8 cellular contexts compared by ENCODE assay signal in genomic region chr11:95556342-95557151, GRCh38.
DNase-seq lines count a peak whose midpoint lies in the region; ATAC-seq and TF ChIP-seq lines count a peak whose summit lies in the region.

No MANE protein-coding gene starts in this region.

- peak; percentile 88 for ATAC-seq in GM19035 (IDR thresholded peaks at IDR 0.05; ENCODE audit: unreplicated experiment)
- ATAC-seq in HG03097 (IDR thresholded peaks at IDR 0.05; ENCODE audit: low FRiP score, unreplicated experiment), result peak; percentile 71
- no peak for ATAC-seq in CD8-positive, alpha-beta T cell

- H3K36me3 Mint-ChIP-seq in CD8-positive, alpha-beta T cell, result no peaks in the 10 kb centered on the region

- H3K27ac Mint-ChIP-seq in CD8-positive, alpha-beta T cell, result no peak overlapping the region

- peak; percentile 80 for DNase-seq in A673 (ENCODE audit: low spot score)
- peak; percentile 85 for DNase-seq in adipocyte (ENCODE audit: low read depth)
- peak; percentile 19 to 21 for DNase-seq in stimulated activated CD4-positive, alpha-beta T cell treated with anti-CD3 and anti-CD28 coated beads, Interleukin-15, amount 100 ng/mL, for 48 hours (ENCODE audit: low read depth in 2 of 2)
- no peak for DNase-seq in effector CD8-positive, alpha-beta T cell (lab: John Stamatoyannopoulos, UW)
- DNase-seq in ureter (ENCODE audit: low spot score), result no peak
- DNase-seq in CD8-positive, alpha-beta T cell, result no peak

- no peaks in the 10 kb centered on the region for H3K27me3 Mint-ChIP-seq in CD8-positive, alpha-beta T cell (ENCODE audit: low read depth)

- no peak for TF ChIP-seq CTCF in A673 (conservative IDR thresholded peaks at IDR 0.05; ENCODE audit: low read depth, low read length)
- TF ChIP-seq CTCF in CD8-positive, alpha-beta T cell (IDR thresholded peaks at IDR 0.05), result no peak

- H3K27me3 ChIP-seq in A673 (replicated peaks; ENCODE audit: insufficient read depth, low read depth, low read length, poor library complexity), result no peaks in the 10 kb centered on the region
- H3K27me3 ChIP-seq in adipocyte (replicated peaks; ENCODE audit: control insufficient read depth, insufficient read depth, low read length), result no peaks in the 10 kb centered on the region
- no peaks in the 10 kb centered on the region for H3K27me3 ChIP-seq in CD8-positive, alpha-beta T cell (ENCODE audit: insufficient read depth, low read length)

- no TSS peak for BruUV-seq in A673 (replicated peaks; lab: Mats Ljungman, UMichigan)

- H3K9me3 ChIP-seq in A673 (ENCODE audit: low read depth, low read length, poor library complexity, severe bottlenecking) (no peaks in the 10 kb centered on the region), adipocyte (ENCODE audit: control insufficient read depth, low read length) (no peaks in the 10 kb centered on the region)
- H3K9me3 ChIP-seq in CD8-positive, alpha-beta T cell (ENCODE audit: low read length), result no peaks in the 10 kb centered on the region

- H3K36me3 ChIP-seq in A673 (ENCODE audit: insufficient read depth, low read length, poor library complexity, severe bottlenecking) (no peaks in the 10 kb centered on the region), adipocyte (ENCODE audit: control insufficient read depth, insufficient read depth, low read length, severe bottlenecking) (no peaks in the 10 kb centered on the region)
- H3K36me3 ChIP-seq in CD8-positive, alpha-beta T cell (ENCODE audit: insufficient read depth, low read length), result no peaks in the 10 kb centered on the region

- intact Hi-C loops in A673 (cut with micrococcal nuclease; ENCODE audit: unreplicated experiment), result no loop called here
- intact Hi-C loops in CD8-positive, alpha-beta T cell (cut with DNase I, micrococcal nuclease), result no loop called here

- peak overlapping the region; percentile 30 for H3K9ac ChIP-seq in adipocyte (ENCODE audit: low read length)

- CTCF ChIA-PET in A673 (lab: Charles Lee), result interaction anchor here (0.6 kb wide), 1 partner anchor 402 kb away, joined by 3 read pairs; no protein-coding TSS in a partner anchor
- CTCF ChIA-PET in CD8-positive, alpha-beta T cell (lab: Charles Lee), result no interaction called here

- POLR2A ChIA-PET in A673 (lab: Charles Lee; ENCODE audit: low non-redundant PET), result interaction anchor here (0.7 kb wide), 1 partner anchor 53 kb away, joined by 6 read pairs; no protein-coding TSS in a partner anchor
- POLR2A ChIA-PET in CD8-positive, alpha-beta T cell (lab: Charles Lee), result interaction anchor here (1.3 kb wide), 1 partner anchor 9 kb away, joined by 3 read pairs; no protein-coding TSS in a partner anchor

- H3K4me3 Mint-ChIP-seq in CD8-positive, alpha-beta T cell, result no peak overlapping the region

- H3K27ac ChIP-seq in A673 (ENCODE audit: low read depth, low read length, poor library complexity, severe bottlenecking), result peak overlapping the region; percentile 75
- H3K27ac ChIP-seq in CD8-positive, alpha-beta T cell (ENCODE audit: low read depth, low read length), result no peak overlapping the region

- H3K4me1 Mint-ChIP-seq in CD8-positive, alpha-beta T cell (ENCODE audit: low read depth), result peaks cover 3% of the 10 kb centered on the region

- H3K4me1 ChIP-seq in A673 (ENCODE audit: insufficient read depth, low read length, poor library complexity, severe bottlenecking) (peaks cover 26% of the 10 kb centered on the region), adipocyte (ENCODE audit: control insufficient read depth, insufficient read depth, low read length) (peaks cover 19% of the 10 kb centered on the region)
- H3K4me1 ChIP-seq in CD8-positive, alpha-beta T cell (ENCODE audit: insufficient read depth, low read length), result no peaks in the 10 kb centered on the region

- H3K4me3 ChIP-seq in A673 (ENCODE audit: low read depth, low read length, poor library complexity, severe bottlenecking) (peak overlapping the region; percentile 3), adipocyte (ENCODE audit: low read length) (peak overlapping the region; percentile 14)
- no peak overlapping the region for H3K4me3 ChIP-seq in CD8-positive, alpha-beta T cell (ENCODE audit: low read depth, low read length)

- no peaks in the 10 kb centered on the region for H3K9me3 Mint-ChIP-seq in CD8-positive, alpha-beta T cell

Comparison
In these comparisons a context has a peak if more than half of its experiments do, and no peak if none do; other contexts are left out.
1. DNase-seq: peak in A673 (single experiment), adipocyte (single experiment) and stimulated activated CD4-positive, alpha-beta T cell treated with anti-CD3 and anti-CD28 coated beads, Interleukin-15, amount 100 ng/mL, for 48 hours (2 of 2); none in effector CD8-positive, alpha-beta T cell (single experiment), ureter (single experiment) and CD8-positive, alpha-beta T cell (0 of 7).